ENCODE assay signal across 1 cellular context in genomic region chr22:23678133-23678532, GRCh38.
TF ChIP-seq lines count a peak whose summit lies in the region.

No MANE protein-coding gene starts in this region.

TF ChIP-seq in GM23338, 12 proteins besides CTCF, POLR2A, EP300 and RAD21 (continued from another document):
- TF ChIP-seq ZNF462 (CRISPR knock-in tag; IDR thresholded peaks at IDR 0.05): no peak
- no peak for TF ChIP-seq STAT1 (IDR thresholded peaks at IDR 0.05; ENCODE audit: unreplicated experiment)
- no peak for TF ChIP-seq EZH2phosphoT487 (IDR thresholded peaks at IDR 0.05; ENCODE audit: unreplicated experiment)
- TF ChIP-seq NANOG (IDR thresholded peaks at IDR 0.05; ENCODE audit: borderline replicate concordance): no peak
TF ChIP-seq in GM23338: peak in this region for 0.
